8 cellular contexts compared by ENCODE assay signal in genomic region chr7:87926581-87927461, GRCh38. TPM values are rescaled to one million over a fixed set of nuclear protein-coding genes. Genes with fewer than 3 reads are reported as not detected.
DNase-seq lines count a peak whose midpoint lies in the region; ATAC-seq and TF ChIP-seq lines count a peak whose summit lies in the region.

No MANE protein-coding gene starts in this region.

- 38 to 48% (median 41%) methylated on average over 6 of the region's 6 CpGs for WGBS in psoas muscle, 3 donors

- POLR2A ChIA-PET in Caco-2 (lab: Charles Lee), result no interaction called here

- intact Hi-C loops in Caco-2 (cut with micrococcal nuclease; ENCODE audit: unreplicated experiment) (loop anchor here (1.0 kb wide), 1 partner anchor 129 kb away; no protein-coding TSS in a partner anchor), psoas muscle (cut with DNase I) (no loop called here)

- ATAC-seq in HG03045 (IDR thresholded peaks at IDR 0.05; ENCODE audit: unreplicated experiment), result peak; percentile 99
- no peak for ATAC-seq in psoas muscle

- DNase-seq in Caco-2 (peak; percentile 47 to 71), NCI-H748 (lab: John Stamatoyannopoulos, UW; ENCODE audit: unreplicated experiment) (peak; percentile 79), kidney epithelial cell (ENCODE audit: low read depth) (peak; percentile 25), SIG-M5 (lab: John Stamatoyannopoulos, UW) (no peak), GOT3 (lab: John Stamatoyannopoulos, UW) (no peak), psoas muscle (no peak)

- TF ChIP-seq CTCF in Caco-2 (IDR thresholded peaks at IDR 0.05; ENCODE audit: insufficient read depth in 1 of 2, low read depth in 1 of 2, low read length in 1 of 2, severe bottlenecking in 1 of 2, unreplicated experiment in 1 of 2) (peak; percentile 28 to 34), kidney epithelial cell (IDR thresholded peaks at IDR 0.05; ENCODE audit: insufficient read depth, low read length, poor library complexity, severe bottlenecking) (no peak), psoas muscle (IDR thresholded peaks at IDR 0.05) (no peak)

- no peaks in the 10 kb centered on the region for H3K4me1 Mint-ChIP-seq in Caco-2 (ENCODE audit: low read depth, unreplicated experiment)

- H3K9me3 ChIP-seq in Caco-2 (no peaks in the 10 kb centered on the region), psoas muscle (no peaks in the 10 kb centered on the region)

- peak overlapping the region; percentile 27 for H3K27ac Mint-ChIP-seq in Caco-2 (ENCODE audit: unreplicated experiment)

- H3K36me3 Mint-ChIP-seq in Caco-2 (ENCODE audit: insufficient read depth, unreplicated experiment), result no peaks in the 10 kb centered on the region

- H3K36me3 ChIP-seq in Caco-2 (ENCODE audit: control insufficient read depth, insufficient read depth, low read length) (no peaks in the 10 kb centered on the region), kidney epithelial cell (ENCODE audit: control insufficient read depth, insufficient read depth, low read length) (no peaks in the 10 kb centered on the region), psoas muscle (ENCODE audit: insufficient read depth in 1 of 2, low read depth in 1 of 2) (no peaks in the 10 kb centered on the region)

- no peaks in the 10 kb centered on the region for H3K9me3 Mint-ChIP-seq in Caco-2 (ENCODE audit: unreplicated experiment)

- H3K27ac ChIP-seq in psoas muscle, result no peak overlapping the region

- peaks cover 8% of the 10 kb centered on the region for H3K4me1 ChIP-seq in Caco-2
- no peaks in the 10 kb centered on the region for H3K4me1 ChIP-seq in psoas muscle

- H3K27me3 ChIP-seq in Caco-2 (replicated peaks; ENCODE audit: control insufficient read depth, insufficient read depth, low read length), result no peaks in the 10 kb centered on the region
- no peaks in the 10 kb centered on the region for H3K27me3 ChIP-seq in kidney epithelial cell (ENCODE audit: control insufficient read depth, insufficient read depth, low read length)
- H3K27me3 ChIP-seq in psoas muscle (ENCODE audit: insufficient read depth in 3 of 3, low read length in 2 of 3), result no peaks in the 10 kb centered on the region

- BruUV-seq in Caco-2 (replicated peaks; lab: Mats Ljungman, UMichigan), result TSS peak; percentile 32

- CTCF ChIA-PET in Caco-2 (lab: Charles Lee), result no interaction called here

- peak; percentile 70 for TF ChIP-seq POLR2A in GM18951 (IDR thresholded peaks at IDR 0.05; ENCODE audit: extremely low read depth, insufficient read depth, insufficient read length)

- H3K4me3 Mint-ChIP-seq in Caco-2 (ENCODE audit: unreplicated experiment), result no peak overlapping the region

- H3K4me3 ChIP-seq in Caco-2 (ENCODE audit: low read depth, low read length) (no peak overlapping the region), kidney epithelial cell (ENCODE audit: low read depth, low read length) (no peak overlapping the region), psoas muscle (no peak overlapping the region)

- peaks cover 8% of the 10 kb centered on the region for H3K27me3 Mint-ChIP-seq in Caco-2 (ENCODE audit: insufficient read depth, unreplicated experiment)

- in situ Hi-C loops in GM18951 (cut with MboI; ENCODE audit: low sequenced_read_pairs, unreplicated experiment), result no loop called here

RNA-seq across cellular contexts. Expression of gene ADAM22, which starts 7.2 kb away (rescaled TPM):
- total RNA-seq in Caco-2 (2022) (10.1 and 15.7 TPM in 2 replicates), kidney epithelial cell (0.89 and 1.4 TPM in 2 replicates), psoas muscle (1 to 10 TPM in 2 of 4 donors, under 1 TPM in 2; 0.42 to 7.0 (median 1.0) TPM)
- under 1 TPM; 0.09 to 0.38 (median 0.14) TPM for polyA plus RNA-seq in psoas muscle

RNA-seq across cellular contexts. Expression of gene DBF4, which starts 50.5 kb away (rescaled TPM):
- 55.0 and 62.8 TPM in 2 replicates for total RNA-seq in Caco-2 (2022)
- total RNA-seq in kidney epithelial cell, result 17.0 and 22.8 TPM in 2 replicates
- total RNA-seq in psoas muscle, result 1 to 10 TPM; 1.5 to 4.1 (median 2.0) TPM
- 1 to 10 TPM; 2.0 to 5.3 (median 3.8) TPM for polyA plus RNA-seq in psoas muscle

RNA-seq across cellular contexts. Expression of gene SLC25A40, which starts 50.7 kb away (rescaled TPM):
- 21.1 and 21.8 TPM in 2 replicates for total RNA-seq in Caco-2 (2022)
- 10.5 and 25.3 TPM in 2 replicates for total RNA-seq in kidney epithelial cell
- 10 to 100 TPM in 1 of 4 donors, 1 to 10 TPM in 3; 5.8 to 11.2 (median 8.2) TPM for total RNA-seq in psoas muscle
- 1 to 10 TPM; 3.1 to 5.7 (median 5.2) TPM for polyA plus RNA-seq in psoas muscle

Comparison
In these comparisons a context has a peak if more than half of its experiments do, and no peak if none do; other contexts are left out.
1. DNase-seq: peak in Caco-2 (2 of 2), NCI-H748 (single experiment) and kidney epithelial cell (single experiment); none in SIG-M5 (single experiment), GOT3 (single experiment) and psoas muscle (0 of 2).
2. CTCF ChIP-seq: peak in Caco-2 (2 of 2); none in kidney epithelial cell (single experiment) and psoas muscle (single experiment).